ENCODE assay signal across 23 cellular contexts in genomic region chr17:16974569-16975265, GRCh38.
DNase-seq lines count a peak whose midpoint lies in the region; ATAC-seq and TF ChIP-seq lines count a peak whose summit lies in the region.
"Had no signal": no experiment of that assay in that cellular context is flagged by ENCODE, and none has a peak within 500 bp of the region (broad histone marks: within the 10 kb centered on the region; RNA-seq: fewer than 3 reads in every experiment).

No MANE protein-coding gene starts in this region.

- TF ChIP-seq CTCF in epithelial cell of esophagus (IDR thresholded peaks at IDR 0.05; ENCODE audit: insufficient read depth, low read depth, low read length, missing control alignments) = no peak

- H3K4me1 ChIP-seq in BLaER1 = peaks cover 100% of the 10 kb centered on the region
- H3K4me1 ChIP-seq: psoas muscle had no signal

- DNase-seq in NCI-H69 (lab: John Stamatoyannopoulos, UW) = peak; percentile 48
- DNase-seq in epithelial cell of esophagus (ENCODE audit: low read depth) = peak; percentile 34
- DNase-seq in DMS153 (lab: John Stamatoyannopoulos, UW) = no peak
- DNase-seq: activated CD4-positive, alpha-beta T cell treated with anti-CD3 and anti-CD28 coated beads, Interleukin-2, amount 50 U/mL, for 48 hours; activated naive CD4-positive, alpha-beta T cell treated with anti-CD3 and anti-CD28 coated beads for 36 hours; activated T-cell treated with anti-CD3 and anti-CD28 coated beads, Interleukin-2, amount 50 U/mL, for 1 hour; amygdala; EL; immature natural killer cell; left ventricle myocardium superior; NCI-H2029 treated with DMSO at 0.1 percent for 48 hours; psoas muscle; small intestine; stimulated activated CD4-positive, alpha-beta T cell treated with anti-CD3 and anti-CD28 coated beads, Interleukin-4, amount 100 ng/mL, for 24 hours; T-cell; WERI-Rb-1 had no signal

- no peak for TF ChIP-seq POLR2A in GM18505 (IDR thresholded peaks at IDR 0.05; ENCODE audit: borderline replicate concordance, extremely low read depth, insufficient read depth, insufficient read length)

- no peaks in the 10 kb centered on the region for H4K20me1 ChIP-seq in BLaER1

- H3K4me3 ChIP-seq in BLaER1 (peak overlapping the region; percentile 24; the same call in 1 of the 2 replicates), GM08714 (ENCODE audit: low read length) (peak overlapping the region; percentile 23; the same call in 1 of the 2 replicates), epithelial cell of esophagus (ENCODE audit: low read length) (no peak overlapping the region)
- H3K4me3 ChIP-seq: cardiac muscle cell, neural progenitor cell, psoas muscle had no signal

- peak overlapping the region; percentile 82 for H3K27ac ChIP-seq in BLaER1
- H3K27ac ChIP-seq: cardiac muscle cell, neural progenitor cell, psoas muscle, WERI-Rb-1 had no signal

- H3K4me2 ChIP-seq in BLaER1 = peak overlapping the region; percentile 80
- H3K4me2 ChIP-seq: neural progenitor cell had no signal

- ATAC-seq in SK-N-SH treated with all-trans-retinoic acid at 6 μM for 48 hours (no peak), HG03135 (IDR thresholded peaks at IDR 0.05; ENCODE audit: unreplicated experiment) (no peak), GM18505 (IDR thresholded peaks at IDR 0.05; ENCODE audit: unreplicated experiment) (no peak)
- ATAC-seq: left ventricle myocardium superior, psoas muscle, T-cell had no signal

- no peaks in the 10 kb centered on the region for H3K9me3 ChIP-seq in BLaER1
- H3K9me3 ChIP-seq: psoas muscle had no signal

- peak overlapping the region; percentile 57; the same call in 1 of the 2 replicates for H3K9ac ChIP-seq in BLaER1
- H3K9ac ChIP-seq: neural progenitor cell had no signal

- no peaks in the 10 kb centered on the region for H3K36me3 ChIP-seq in BLaER1
- H3K36me3 ChIP-seq: cardiac muscle cell, neural progenitor cell, WERI-Rb-1 had no signal

- no peaks in the 10 kb centered on the region for H3K27me3 ChIP-seq in BLaER1
- H3K27me3 ChIP-seq: cardiac muscle cell, neural progenitor cell had no signal

TF ChIP-seq in SK-N-SH treated with all-trans-retinoic acid at 6 μM for 48 hours, 23 proteins besides CTCF, POLR2A, EP300 and RAD21:
- TF ChIP-seq GLIS3 (CRISPR knock-in tag; IDR thresholded peaks at IDR 0.05) (no peak), ISL1 (CRISPR knock-in tag; IDR thresholded peaks at IDR 0.05) (no peak)
TF ChIP-seq in SK-N-SH treated with all-trans-retinoic acid at 6 μM for 48 hours: peak in this region for 0.
